25 cellular contexts compared by ENCODE assay signal in the genomic region with DNA sequence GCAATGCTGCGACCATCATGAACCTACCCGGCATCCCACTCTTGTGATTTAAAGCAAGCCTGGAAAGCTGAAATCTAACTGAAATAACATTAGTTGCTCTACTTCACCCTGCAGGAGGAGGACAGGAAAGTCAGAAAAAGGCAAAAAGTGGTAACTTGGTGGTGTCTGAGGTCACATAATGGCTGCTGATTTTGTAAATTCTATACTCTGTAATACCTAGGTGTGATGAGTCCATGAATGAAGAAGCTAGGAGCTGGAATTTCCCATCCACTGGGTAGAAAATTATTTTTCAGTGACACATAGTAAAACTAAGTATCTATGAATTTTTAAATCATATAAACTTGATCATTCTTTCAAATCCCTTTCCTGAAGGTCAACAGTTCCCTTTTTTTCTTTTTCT.
"Had no signal": no experiment of that assay in that cellular context is flagged by ENCODE, and none has a peak within 500 bp of the region (broad histone marks: within the 10 kb centered on the region; RNA-seq: fewer than 3 reads in every experiment).

No MANE protein-coding gene starts in this region.

- ATAC-seq: body of pancreas, heart right ventricle, left cardiac atrium, sciatic nerve, upper lobe of right lung, WTC11 had no signal

- H3K9me3 Mint-ChIP-seq: activated CD4-positive, alpha-beta memory T cell treated with anti-CD3 and anti-CD28 coated beads, Interleukin-2, amount 10 ng/mL, durations not matched to agents 7 days and 5 days; activated CD4-positive, alpha-beta T cell treated with anti-CD3 and anti-CD28 coated beads, Interleukin-2, amount 10 ng/mL, durations not matched to agents 24 days and 14 days had no signal

- H3K4me3 ChIP-seq: body of pancreas, cardiac muscle cell, heart right ventricle, thyroid gland, upper lobe of right lung had no signal

- DNase-seq: activated CD4-positive, alpha-beta memory T cell treated with anti-CD3 and anti-CD28 coated beads, Interleukin-2, amount 10 ng/mL, durations not matched to agents 7 days and 5 days; activated CD4-positive, alpha-beta T cell treated with anti-CD3 and anti-CD28 coated beads, Interleukin-2, amount 10 ng/mL, durations not matched to agents 24 days and 14 days; activated naive CD4-positive, alpha-beta T cell; body of pancreas; dermis blood vessel endothelial cell; effector CD8-positive, alpha-beta T cell; erythroblast; foreskin fibroblast; heart right ventricle; left cardiac atrium; midbrain; nephron progenitor cell; occipital lobe; posterior cingulate gyrus; small intestine; stimulated activated CD4-positive, alpha-beta T cell treated with anti-CD3 and anti-CD28 coated beads, Interleukin-2, amount 100 ng/mL, for 24 hours; stimulated activated naive CD4-positive, alpha-beta T cell; substantia nigra; T-helper 9 cell; thyroid gland; upper lobe of right lung had no signal

- H3K36me3 ChIP-seq: cardiac muscle cell, heart right ventricle, thyroid gland, upper lobe of right lung had no signal

- H3K9me3 ChIP-seq: body of pancreas, thyroid gland, upper lobe of right lung had no signal

- H3K4me1 ChIP-seq: upper lobe of right lung had no signal

- H3K27me3 Mint-ChIP-seq: activated CD4-positive, alpha-beta memory T cell treated with anti-CD3 and anti-CD28 coated beads, Interleukin-2, amount 10 ng/mL, durations not matched to agents 7 days and 5 days; activated CD4-positive, alpha-beta T cell treated with anti-CD3 and anti-CD28 coated beads, Interleukin-2, amount 10 ng/mL, durations not matched to agents 24 days and 14 days had no signal

- H3K27me3 ChIP-seq: body of pancreas, cardiac muscle cell, heart right ventricle, thyroid gland, upper lobe of right lung had no signal

- H3K27ac ChIP-seq: body of pancreas, cardiac muscle cell, heart right ventricle, thyroid gland, upper lobe of right lung had no signal

- H3K4me3 Mint-ChIP-seq: activated CD4-positive, alpha-beta memory T cell treated with anti-CD3 and anti-CD28 coated beads, Interleukin-2, amount 10 ng/mL, durations not matched to agents 7 days and 5 days; activated CD4-positive, alpha-beta T cell treated with anti-CD3 and anti-CD28 coated beads, Interleukin-2, amount 10 ng/mL, durations not matched to agents 24 days and 14 days; nephron progenitor cell; WTC11 had no signal

- H3K27ac Mint-ChIP-seq: activated CD4-positive, alpha-beta memory T cell treated with anti-CD3 and anti-CD28 coated beads, Interleukin-2, amount 10 ng/mL, durations not matched to agents 7 days and 5 days; activated CD4-positive, alpha-beta T cell treated with anti-CD3 and anti-CD28 coated beads, Interleukin-2, amount 10 ng/mL, durations not matched to agents 24 days and 14 days; activated T-helper 2 cell treated with anti-CD3 and anti-CD28 coated beads, Interferon-gamma antibody, Interleukin-2, Interleukin-4, amounts not matched to agents 10 μg/mL and 5 μg/mL and 100 μg/mL, durations not matched to agents 14 hours and 24 hours and 36 hours; nephron progenitor cell had no signal
